ENCODE assay signal across 8 cellular contexts in genomic region chr22:36873614-36874308, GRCh38. TPM values are rescaled to one million over a fixed set of nuclear protein-coding genes. Genes with fewer than 3 reads are reported as not detected.
A peak's percentile ranks its signal among the peaks of the same experiment; 100 is the strongest.
DNase-seq lines count a peak whose midpoint lies in the region; ATAC-seq and TF ChIP-seq lines count a peak whose summit lies in the region.

No MANE protein-coding gene starts in this region.

- H3K4me2 ChIP-seq in fibroblast of lung (ENCODE audit: extremely low read depth, insufficient read depth, low read length), result no peak overlapping the region

- H3K9me3 ChIP-seq in fibroblast of lung (ENCODE audit: control insufficient read depth, insufficient read depth, low read depth, low read length), result no peaks in the 10 kb centered on the region

- peak; percentile 70 for ATAC-seq in omental fat pad (ENCODE audit: low FRiP score)

- no peak overlapping the region for H3K27ac Mint-ChIP-seq in mesothelial cell of epicardium

- TF ChIP-seq CTCF in LNCAP (IDR thresholded peaks at IDR 0.05) (peak; percentile 41), fibroblast of lung (conservative IDR thresholded peaks at IDR 0.05 in 1 of 2, IDR thresholded peaks at IDR 0.05 in 1 of 2; ENCODE audit: low read depth in 1 of 2, low read length in 2 of 2) (peak; percentile 55), omental fat pad (IDR thresholded peaks at IDR 0.05) (no peak), mesothelial cell of epicardium (IDR thresholded peaks at IDR 0.05; ENCODE audit: unreplicated experiment) (no peak)

- H3K27ac ChIP-seq in fibroblast of lung (ENCODE audit: insufficient read depth, low read length), result no peak overlapping the region

- H3K9ac ChIP-seq in fibroblast of lung (ENCODE audit: insufficient read depth, low read length), result no peak overlapping the region

- no peaks in the 10 kb centered on the region for H3K4me1 ChIP-seq in fibroblast of lung (ENCODE audit: control insufficient read depth, extremely low read depth, insufficient read depth, low read length)

- H3K27me3 ChIP-seq in fibroblast of lung (ENCODE audit: control insufficient read depth, insufficient read depth, low read length), result peaks cover 3% of the 10 kb centered on the region

- no peaks in the 10 kb centered on the region for H3K9me3 Mint-ChIP-seq in mesothelial cell of epicardium

- no peaks in the 10 kb centered on the region for H4K20me1 ChIP-seq in fibroblast of lung (ENCODE audit: control insufficient read depth, extremely low read depth, insufficient read depth, low read length)

- H2AFZ ChIP-seq in fibroblast of lung (ENCODE audit: low read length), result no peak overlapping the region

- H3K27me3 Mint-ChIP-seq in mesothelial cell of epicardium (ENCODE audit: low read depth), result peaks cover 42% of the 10 kb centered on the region

- peak; percentile 63 for DNase-seq in activated CD8-positive, alpha-beta memory T cell treated with anti-CD3 and anti-CD28 coated beads for 24 hours
- no peak for DNase-seq in activated CD8-positive, alpha-beta memory T cell treated with anti-CD3 and anti-CD28 coated beads, Interleukin-2, amount 50 U/mL, for 4 hours
- DNase-seq in H4 (ENCODE audit: low spot score) (peak; percentile 59), fibroblast of lung (ENCODE audit: low read depth in 2 of 2) (peak; percentile 49 to 53), omental fat pad (ENCODE audit: low spot score) (no peak), mesothelial cell of epicardium (ENCODE audit: low spot score in 2 of 2, unreplicated experiment in 2 of 2) (no peak)
- peak; percentile 48 to 66 for DNase-seq in activated CD4-positive, alpha-beta T cell treated with anti-CD3 and anti-CD28 coated beads, Interleukin-2, amount 50 U/mL, for 48 hours

- no peak overlapping the region for H3K4me3 ChIP-seq in fibroblast of lung (replicated peaks in 1 of 4; ENCODE audit: control extremely low read depth in 1 of 4, insufficient read depth in 1 of 4, low read depth in 3 of 4, low read length in 4 of 4)

- H3K36me3 Mint-ChIP-seq in mesothelial cell of epicardium, result no peaks in the 10 kb centered on the region

- no peaks in the 10 kb centered on the region for H3K36me3 ChIP-seq in fibroblast of lung (ENCODE audit: control insufficient read depth, insufficient read depth, low read length)

- H3K4me3 Mint-ChIP-seq in mesothelial cell of epicardium, result no peak overlapping the region

- peaks cover 11% of the 10 kb centered on the region for H3K4me1 Mint-ChIP-seq in mesothelial cell of epicardium

- H3K79me2 ChIP-seq in fibroblast of lung (ENCODE audit: control insufficient read depth, insufficient read depth, low read length), result no peaks in the 10 kb centered on the region

RNA-seq across cellular contexts. Expression of gene NCF4, which starts 13.0 kb away (rescaled TPM):
- total RNA-seq in H4 (2014; rRNA removed; shearing (Covaris generic)), result not detected in 2 replicates
- total RNA-seq in fibroblast of lung, result not detected in 2 replicates
- polyA plus RNA-seq in fibroblast of lung, result not detected in 2 replicates
- polyA plus RNA-seq in fibroblast of lung (2012), result not detected in 2 replicates
- not detected in 2 replicates for polyA minus RNA-seq in fibroblast of lung (ENCODE audit: low replicate concordance)
- 10 to 100 TPM; 31.6 to 78.8 (median 41.6) TPM for total RNA-seq in omental fat pad
- not detected in 3 replicates for total RNA-seq in mesothelial cell of epicardium

RNA-seq across cellular contexts. Expression of gene CSF2RB, which starts 39.7 kb away (rescaled TPM):
- not detected in 2 replicates for total RNA-seq in H4 (2014; rRNA removed; shearing (Covaris generic))
- not detected in 2 replicates for total RNA-seq in fibroblast of lung
- polyA plus RNA-seq in fibroblast of lung, result not detected in 2 replicates
- polyA plus RNA-seq in fibroblast of lung (2012), result not detected in 2 replicates
- polyA minus RNA-seq in fibroblast of lung (ENCODE audit: low replicate concordance), result not detected in 2 replicates
- total RNA-seq in omental fat pad, result 10 to 100 TPM in 2 of 4 donors, 1 to 10 TPM in 2; 5.7 to 28.4 (median 17.0) TPM
- total RNA-seq in mesothelial cell of epicardium, result 0.38 to 0.56 TPM (median 0.38 TPM) in 3 replicates

RNA-seq across cellular contexts. Expression of gene PVALB, which starts 56.9 kb away (rescaled TPM):
- total RNA-seq in H4 (2014; rRNA removed; shearing (Covaris generic)), result not detected in 2 replicates
- not detected in 2 replicates for total RNA-seq in fibroblast of lung
- not detected in 2 replicates for polyA plus RNA-seq in fibroblast of lung
- not detected in 2 replicates for polyA plus RNA-seq in fibroblast of lung (2012)
- not detected in 2 replicates for polyA minus RNA-seq in fibroblast of lung (ENCODE audit: low replicate concordance)
- not detected for total RNA-seq in omental fat pad
- total RNA-seq in mesothelial cell of epicardium, result not detected in 3 replicates

Comparison
In these comparisons a context has a peak if more than half of its experiments do, and no peak if none do; other contexts are left out.
1. DNase-seq: peak in activated CD8-positive, alpha-beta memory T cell treated with anti-CD3 and anti-CD28 coated beads for 24 hours (single experiment), H4 (single experiment), activated CD4-positive, alpha-beta T cell treated with anti-CD3 and anti-CD28 coated beads, Interleukin-2, amount 50 U/mL, for 48 hours (2 of 2) and fibroblast of lung (2 of 2); none in activated CD8-positive, alpha-beta memory T cell treated with anti-CD3 and anti-CD28 coated beads, Interleukin-2, amount 50 U/mL, for 4 hours (single experiment), omental fat pad (single experiment) and mesothelial cell of epicardium (0 of 2).
2. CTCF ChIP-seq: peak in LNCAP (single experiment) and fibroblast of lung (2 of 2); none in omental fat pad (0 of 3) and mesothelial cell of epicardium (single experiment).
3. RNA of gene NCF4, which starts 13.0 kb away (total RNA-seq): 31.6 to 78.8 TPM in omental fat pad; not detected in H4, not detected in fibroblast of lung and not detected in mesothelial cell of epicardium; every median in the first group is over 10 times any median in the second.